ENCODE assay signal across 9 cellular contexts in genomic region chr5:163916376-163916775, GRCh38.
DNase-seq lines count a peak whose midpoint lies in the region; ATAC-seq and TF ChIP-seq lines count a peak whose summit lies in the region.
"Had no signal": no experiment of that assay in that cellular context is flagged by ENCODE, and none has a peak within 500 bp of the region (broad histone marks: within the 10 kb centered on the region; RNA-seq: fewer than 3 reads in every experiment).

No MANE protein-coding gene starts in this region.

- peak in 1 of 4 donors; percentile 30 for TF ChIP-seq POLR2A in upper lobe of left lung (IDR thresholded peaks at IDR 0.05)

- CTCF ChIA-PET in GM10248 (lab: Yijun Ruan, JAX) = no interaction called here

- TF ChIP-seq CTCF in GM10248 (IDR thresholded peaks at IDR 0.05; ENCODE audit: control extremely low read depth, extremely low read depth, low read depth, missing control alignments) (no peak), upper lobe of left lung (IDR thresholded peaks at IDR 0.05) (no peak)

- ATAC-seq in GM21390 (IDR thresholded peaks at IDR 0.05; ENCODE audit: unreplicated experiment) = peak; percentile 90
- ATAC-seq in HG03558 (IDR thresholded peaks at IDR 0.05; ENCODE audit: extremely low read depth, unreplicated experiment) = peak; percentile 85
- peak; percentile 79 for ATAC-seq in upper lobe of left lung (ENCODE audit: low FRiP score in 2 of 2)
- ATAC-seq: HCT116 had no signal

- H3K4me3 ChIP-seq in upper lobe of left lung = no peak overlapping the region

- TF ChIP-seq EP300 in upper lobe of left lung (IDR thresholded peaks at IDR 0.05) = no peak

- H3K36me3 ChIP-seq in upper lobe of left lung = no peaks in the 10 kb centered on the region

- peaks cover 0 to 4% (median 0%) of the 10 kb centered on the region in 4 donors for H3K9me3 ChIP-seq in upper lobe of left lung

- 60 to 75% methylated on average over 2 of the region's 2 CpGs for WGBS in upper lobe of left lung, 2 donors

- no peaks in the 10 kb centered on the region for H3K27me3 ChIP-seq in upper lobe of left lung

- DNase-seq in GM10248 (ENCODE audit: extremely low spot score) (peak; percentile 8), dermis blood vessel endothelial cell (peak; percentile 11), upper lobe of left lung (peak in 1 of 2 donors; percentile 49), ecto neural progenitor cell (ENCODE audit: low spot score) (no peak), GM03348 (ENCODE audit: low spot score) (no peak), HuH-7.5 (ENCODE audit: low spot score) (no peak)

- H3K27ac ChIP-seq in upper lobe of left lung = peak overlapping the region; percentile 65 to 77 (median 77)

- POLR2A ChIA-PET in GM10248 (lab: Yijun Ruan, JAX) = no interaction called here

- no peaks in the 10 kb centered on the region for H3K4me1 ChIP-seq in upper lobe of left lung

Comparison
In these comparisons a context has a peak if more than half of its experiments do, and no peak if none do; other contexts are left out.
1. DNase-seq: peak in GM10248 (single experiment) and dermis blood vessel endothelial cell (single experiment); none in ecto neural progenitor cell (single experiment), GM03348 (single experiment) and HuH-7.5 (single experiment).
2. Peak in every context shown above with its lines, with median percentiles within 50 percentile points of each other: ATAC-seq.